In genomic region chr4:118920247-118920646, GRCh38 we compare ENCODE assay signal across 13 cellular contexts. TPM values are rescaled to one million over a fixed set of nuclear protein-coding genes. Genes with fewer than 3 reads are reported as not detected.
DNase-seq lines count a peak whose midpoint lies in the region; ATAC-seq and TF ChIP-seq lines count a peak whose summit lies in the region.
"Had no signal": no experiment of that assay in that cellular context is flagged by ENCODE, and none has a peak within 500 bp of the region (broad histone marks: within the 10 kb centered on the region; RNA-seq: fewer than 3 reads in every experiment).

No MANE protein-coding gene starts in this region.

- H3K27me3 ChIP-seq in SK-N-SH (ENCODE audit: insufficient read depth) (no peaks in the 10 kb centered on the region), mucosa of rectum (ENCODE audit: control insufficient read depth in 2 of 2, insufficient read depth in 2 of 2, low read length in 2 of 2) (no peaks in the 10 kb centered on the region), uterus (no peaks in the 10 kb centered on the region), MM.1S (replicated peaks; ENCODE audit: insufficient read depth, low read length) (no peaks in the 10 kb centered on the region)
- H3K27me3 ChIP-seq: spleen, tibial nerve had no signal

- POLR2A ChIA-PET in SK-N-SH (lab: Yijun Ruan, JAX) = no interaction called here

- H3K9me2 ChIP-seq in SK-N-SH (no peaks in the 10 kb centered on the region), MM.1S (replicated peaks; ENCODE audit: insufficient read depth, low read length) (no peaks in the 10 kb centered on the region)

- TF ChIP-seq CTCF in SK-N-SH (IDR thresholded peaks at IDR 0.05) (no peak), uterus (IDR thresholded peaks at IDR 0.05) (no peak), MM.1S (IDR thresholded peaks at IDR 0.05; ENCODE audit: low read length) (no peak)

- no peaks in the 10 kb centered on the region for H4K20me1 ChIP-seq in SK-N-SH (ENCODE audit: insufficient read depth)
- H4K20me1 ChIP-seq in MM.1S (ENCODE audit: insufficient read depth, low read length) = no peaks in the 10 kb centered on the region

- H3K4me2 ChIP-seq in SK-N-SH = no peak overlapping the region
- H3K4me2 ChIP-seq in MM.1S (ENCODE audit: low read depth, low read length) = no peak overlapping the region

- ATAC-seq in SK-N-SH treated with all-trans-retinoic acid at 6 μM for 48 hours (no peak), GM18868 (IDR thresholded peaks at IDR 0.05; ENCODE audit: unreplicated experiment) (no peak)
- ATAC-seq: activated naive CD8-positive, alpha-beta T cell treated with anti-CD3 and anti-CD28 coated beads, Interleukin-2, amount 50 U/mL, for 24 hours had no signal

- intact Hi-C loops in uterus (cut with DNase I; ENCODE audit: low total_unique reads) = no loop called here

- no peak overlapping the region for H2AFZ ChIP-seq in SK-N-SH (ENCODE audit: low read depth)
- H2AFZ ChIP-seq in MM.1S (ENCODE audit: low read length) = no peak overlapping the region

- H3F3A ChIP-seq in SK-N-SH (replicated peaks; ENCODE audit: insufficient read depth) = peaks cover 26% of the 10 kb centered on the region
- H3F3A ChIP-seq in MM.1S (ENCODE audit: insufficient read depth, low read length) = no peaks in the 10 kb centered on the region

- TF ChIP-seq POLR2A in uterus (IDR thresholded peaks at IDR 0.05) = no peak

- TF ChIP-seq RAD21 in SK-N-SH (IDR thresholded peaks at IDR 0.05; ENCODE audit: low read length) = no peak

- H3K4me3 ChIP-seq in SK-N-SH (ENCODE audit: low read depth in 2 of 2, low read length in 1 of 2) = no peak overlapping the region
- no peak overlapping the region for H3K4me3 ChIP-seq in mucosa of rectum (ENCODE audit: low read length in 2 of 2)
- no peak overlapping the region for H3K4me3 ChIP-seq in uterus
- H3K4me3 ChIP-seq in MM.1S (ENCODE audit: low read length) = no peak overlapping the region
- H3K4me3 ChIP-seq: spleen, tibial nerve had no signal

- CTCF ChIA-PET in SK-N-SH (lab: Yijun Ruan, JAX) = interaction anchor here (1.1 to 1.3 kb wide), 2 partner anchors 14 kb away, joined by 3 read pairs; no protein-coding TSS in a partner anchor

- H3K27ac ChIP-seq in SK-N-SH (ENCODE audit: low read depth in 2 of 2, low read length in 1 of 2) (peak overlapping the region; percentile 47 to 83; a peak in 2 of 4 replicates), mucosa of rectum (ENCODE audit: low read depth in 2 of 2, low read length in 2 of 2) (peak overlapping the region; percentile 40 to 51), uterus (peak overlapping the region; percentile 78 to 96), MM.1S (ENCODE audit: low read length) (no peak overlapping the region)
- H3K27ac ChIP-seq: spleen had no signal

- no peak for TF ChIP-seq EP300 in SK-N-SH (IDR thresholded peaks at IDR 0.05; ENCODE audit: borderline replicate concordance in 1 of 2, low read depth in 1 of 2, low read length in 1 of 2)

- H3K79me2 ChIP-seq in SK-N-SH (ENCODE audit: insufficient read depth) (0 out of 2 replicates have a peak, but pooled peaks cover 9% of the 10 kb centered on the region), MM.1S (ENCODE audit: low read length) (no peaks in the 10 kb centered on the region)

- no peak overlapping the region for H3K9ac ChIP-seq in SK-N-SH
- no peak overlapping the region for H3K9ac ChIP-seq in mucosa of rectum (ENCODE audit: low read depth in 1 of 2, low read length in 2 of 2)
- H3K9ac ChIP-seq in MM.1S (ENCODE audit: low read length) = no peak overlapping the region

- no peaks in the 10 kb centered on the region for H3K9me3 ChIP-seq in SK-N-SH
- H3K9me3 ChIP-seq in mucosa of rectum (ENCODE audit: control insufficient read depth in 2 of 2, low read length in 2 of 2) = no peaks in the 10 kb centered on the region
- no peaks in the 10 kb centered on the region for H3K9me3 ChIP-seq in uterus
- H3K9me3 ChIP-seq in MM.1S (replicated peaks; ENCODE audit: insufficient read depth, low read length) = no peaks in the 10 kb centered on the region
- H3K9me3 ChIP-seq: spleen, tibial nerve had no signal

- peaks cover 29 to 36% of the 10 kb centered on the region in 2 experiments for H3K4me1 ChIP-seq in SK-N-SH (ENCODE audit: control insufficient read depth in 1 of 2, insufficient read depth in 2 of 2, low read depth in 1 of 2, low read length in 1 of 2)
- no peaks in the 10 kb centered on the region for H3K4me1 ChIP-seq in mucosa of rectum (ENCODE audit: control insufficient read depth in 2 of 2, insufficient read depth in 2 of 2, low read length in 2 of 2)
- H3K4me1 ChIP-seq in uterus = peaks cover 0 to 10% of the 10 kb centered on the region in 2 donors
- no peaks in the 10 kb centered on the region for H3K4me1 ChIP-seq in MM.1S (ENCODE audit: low read length)
- H3K4me1 ChIP-seq: spleen had no signal

- 78% methylated on average over 2 of the region's 2 CpGs for WGBS in SK-N-SH (ENCODE audit: low lambda C conversion rate)

- DNase-seq in SK-N-SH = no peak
- DNase-seq in fibroblast of peridontal ligament (ENCODE audit: extremely low read depth) = peak; percentile 67
- peak; percentile 34 to 72 for DNase-seq in uterus
- DNase-seq in islet precursor cell = no peak
- DNase-seq in MM.1S = no peak
- DNase-seq: activated CD4-positive, CD25-positive, alpha-beta regulatory T cell treated with anti-CD3 and anti-CD28 coated beads, Interleukin-2, amount 50 U/mL, for 72 hours; activated naive CD8-positive, alpha-beta T cell treated with anti-CD3 and anti-CD28 coated beads, Interleukin-2, amount 50 U/mL, for 24 hours; spleen had no signal

- H3K36me3 ChIP-seq in SK-N-SH (replicated peaks in 1 of 2; ENCODE audit: control insufficient read depth in 1 of 2, insufficient read depth in 2 of 2, low read length in 1 of 2) (peaks cover 0 to 2% of the 10 kb centered on the region in 2 experiments), mucosa of rectum (ENCODE audit: control insufficient read depth in 2 of 2, insufficient read depth in 2 of 2, low read length in 2 of 2) (no peaks in the 10 kb centered on the region), uterus (no peaks in the 10 kb centered on the region), MM.1S (replicated peaks; ENCODE audit: insufficient read depth, low read length) (no peaks in the 10 kb centered on the region)
- H3K36me3 ChIP-seq: spleen, tibial nerve had no signal

TF ChIP-seq in SK-N-SH, 30 proteins besides CTCF, POLR2A, EP300 and RAD21:
- TF ChIP-seq TAF1 (IDR thresholded peaks at IDR 0.05; ENCODE audit: borderline replicate concordance, low read depth, low read length) = no peak

TF ChIP-seq in SK-N-SH treated with all-trans-retinoic acid at 6 μM for 48 hours, 23 proteins besides CTCF, POLR2A, EP300 and RAD21:
- no peak for TF ChIP-seq GLIS3 (CRISPR knock-in tag; IDR thresholded peaks at IDR 0.05)
- TF ChIP-seq TCF4 (CRISPR knock-in tag; IDR thresholded peaks at IDR 0.05; ENCODE audit: borderline replicate concordance) = no peak
- no peak for TF ChIP-seq RARB (CRISPR knock-in tag; IDR thresholded peaks at IDR 0.05)
- no peak for TF ChIP-seq TOX (CRISPR knock-in tag; IDR thresholded peaks at IDR 0.05; ENCODE audit: borderline replicate concordance)
- TF ChIP-seq, protein P1, sequence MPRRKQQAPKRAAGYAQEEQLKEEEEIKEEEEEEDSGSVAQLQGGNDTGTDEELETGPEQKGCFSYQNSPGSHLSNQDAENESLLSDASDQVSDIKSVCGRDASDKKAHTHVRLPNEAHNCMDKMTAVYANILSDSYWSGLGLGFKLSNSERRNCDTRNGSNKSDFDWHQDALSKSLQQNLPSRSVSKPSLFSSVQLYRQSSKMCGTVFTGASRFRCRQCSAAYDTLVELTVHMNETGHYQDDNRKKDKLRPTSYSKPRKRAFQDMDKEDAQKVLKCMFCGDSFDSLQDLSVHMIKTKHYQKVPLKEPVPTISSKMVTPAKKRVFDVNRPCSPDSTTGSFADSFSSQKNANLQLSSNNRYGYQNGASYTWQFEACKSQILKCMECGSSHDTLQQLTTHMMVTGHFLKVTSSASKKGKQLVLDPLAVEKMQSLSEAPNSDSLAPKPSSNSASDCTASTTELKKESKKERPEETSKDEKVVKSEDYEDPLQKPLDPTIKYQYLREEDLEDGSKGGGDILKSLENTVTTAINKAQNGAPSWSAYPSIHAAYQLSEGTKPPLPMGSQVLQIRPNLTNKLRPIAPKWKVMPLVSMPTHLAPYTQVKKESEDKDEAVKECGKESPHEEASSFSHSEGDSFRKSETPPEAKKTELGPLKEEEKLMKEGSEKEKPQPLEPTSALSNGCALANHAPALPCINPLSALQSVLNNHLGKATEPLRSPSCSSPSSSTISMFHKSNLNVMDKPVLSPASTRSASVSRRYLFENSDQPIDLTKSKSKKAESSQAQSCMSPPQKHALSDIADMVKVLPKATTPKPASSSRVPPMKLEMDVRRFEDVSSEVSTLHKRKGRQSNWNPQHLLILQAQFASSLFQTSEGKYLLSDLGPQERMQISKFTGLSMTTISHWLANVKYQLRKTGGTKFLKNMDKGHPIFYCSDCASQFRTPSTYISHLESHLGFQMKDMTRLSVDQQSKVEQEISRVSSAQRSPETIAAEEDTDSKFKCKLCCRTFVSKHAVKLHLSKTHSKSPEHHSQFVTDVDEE (CRISPR knock-in tag; IDR thresholded peaks at IDR 0.05) = no peak
- no peak for TF ChIP-seq PATZ1 (CRISPR knock-in tag; IDR thresholded peaks at IDR 0.05; ENCODE audit: borderline replicate concordance)
- no peak for TF ChIP-seq ZNF565 (CRISPR knock-in tag; conservative IDR thresholded peaks at IDR 0.05; ENCODE audit: low read depth)

RNA-seq across cellular contexts. Expression of gene SYNPO2, which starts 31.6 kb away (rescaled TPM):
- polyA plus RNA-seq in SK-N-SH (2012; rRNA removed) = 7.2 and 10.8 TPM in 2 replicates
- polyA plus RNA-seq in SK-N-SH (2012; cell fraction: cytosol; rRNA removed) = 10.9 and 14.7 TPM in 2 replicates
- polyA plus RNA-seq in SK-N-SH (2012; cell fraction: nucleus; rRNA removed) = 6.6 and 10.1 TPM in 2 replicates
- total RNA-seq in uterus = 100 to 1,000 TPM; 144 to 400 (median 228) TPM
- polyA plus RNA-seq: IgD-negative memory B cell had no signal

Comparison
In these comparisons a context has a peak if more than half of its experiments do, and no peak if none do; other contexts are left out.
1. DNase-seq: peak in fibroblast of peridontal ligament (single experiment) and uterus (2 of 2); none in SK-N-SH (single experiment), islet precursor cell (single experiment) and MM.1S (single experiment).